In the genomic region with DNA sequence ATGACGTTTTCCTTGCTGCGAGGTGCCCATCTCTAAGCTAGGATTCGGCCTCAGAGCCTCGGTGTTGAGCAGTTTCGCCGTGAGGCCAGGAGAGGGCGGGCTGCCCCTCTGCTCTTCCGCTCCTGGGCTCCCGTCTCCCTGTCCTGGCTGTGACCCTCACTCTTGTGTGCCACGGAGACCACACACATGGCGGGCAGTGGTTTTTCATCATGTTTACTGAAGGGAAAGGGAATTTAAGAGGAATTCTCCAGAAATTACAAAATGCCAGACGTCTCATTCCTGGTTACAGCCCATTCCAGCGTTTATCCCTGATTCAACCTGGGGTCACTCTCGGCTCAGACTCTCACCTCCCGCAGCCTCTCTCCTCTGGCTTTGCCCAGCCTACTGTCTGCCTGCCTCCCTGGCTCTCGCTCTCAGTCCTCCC, we compare ENCODE assay signal across 9 cellular contexts.
DNase-seq lines count a peak whose midpoint lies in the region; ATAC-seq and TF ChIP-seq lines count a peak whose summit lies in the region.
"Had no signal": no experiment of that assay in that cellular context is flagged by ENCODE, and none has a peak within 500 bp of the region (broad histone marks: within the 10 kb centered on the region; RNA-seq: fewer than 3 reads in every experiment).

No MANE protein-coding gene starts in this region.

- no peak overlapping the region for H3K27ac Mint-ChIP-seq in WTC11

- no peak overlapping the region for H3K4me2 ChIP-seq in Loucy (ENCODE audit: low read depth, low read length, poor library complexity, severe bottlenecking)

- no peaks in the 10 kb centered on the region for H3F3A ChIP-seq in Loucy (ENCODE audit: low read depth)

- H3K9me3 ChIP-seq in Loucy (ENCODE audit: insufficient read depth, low read depth, low read length) (0 out of 2 replicates have a peak, but pooled peaks cover 2% of the 10 kb centered on the region), gastrocnemius medialis (no peaks in the 10 kb centered on the region)

- no peaks in the 10 kb centered on the region for H3K79me2 ChIP-seq in Loucy (ENCODE audit: insufficient read depth, low read length)

- H3K9me3 Mint-ChIP-seq in WTC11 = peaks cover 6% of the 10 kb centered on the region; the same call in 1 of the 2 replicates
- H3K9me3 Mint-ChIP-seq: central memory CD8-positive, alpha-beta T cell had no signal

- intact Hi-C loops in Right ventricle myocardium inferior (cut with DNase I) = no loop called here
- intact Hi-C loops in cardiac septum (cut with DNase I) = no loop called here
- intact Hi-C loops in gastrocnemius medialis (cut with DNase I; ENCODE audit: low total_unique reads) = no loop called here

- no peak for DNase-seq in Right ventricle myocardium inferior (ENCODE audit: missing footprints)
- no peak for DNase-seq in cardiac septum (ENCODE audit: low spot score)
- peak; percentile 69 for DNase-seq in WTC11 (ENCODE audit: low spot score)
- DNase-seq in hepatic stellate cell (ENCODE audit: low spot score) = peak; percentile 42
- DNase-seq in stromal cell of bone marrow (ENCODE audit: low read depth) = peak; percentile 19
- DNase-seq in gastrocnemius medialis = no peak
- DNase-seq in NK-92 treated with Interleukin-12 subunit alpha and Interleukin-12 subunit beta, amount 100 ng/mL, for 24 hours (lab: John Stamatoyannopoulos, UW) = no peak

- H3K4me3 Mint-ChIP-seq in WTC11 = peak overlapping the region; percentile 24
- H3K4me3 Mint-ChIP-seq: central memory CD8-positive, alpha-beta T cell had no signal

- no peak overlapping the region for H3K4me3 ChIP-seq in Loucy (ENCODE audit: low read length, poor library complexity, severe bottlenecking)
- no peak overlapping the region for H3K4me3 ChIP-seq in gastrocnemius medialis

- in situ Hi-C loops in gastrocnemius medialis (cut with MboI; ENCODE audit: low sequenced_read_pairs in 4 of 4) = no loop called here

- ATAC-seq in Right ventricle myocardium inferior = peak; percentile 65
- peak; percentile 99 for ATAC-seq in WTC11
- no peak for ATAC-seq in gastrocnemius medialis

- no peak overlapping the region for H2AFZ ChIP-seq in Loucy (ENCODE audit: low read length)

- no peak overlapping the region for H3K9ac ChIP-seq in Loucy (ENCODE audit: low read depth, low read length, poor library complexity, severe bottlenecking)

- H3K4me1 Mint-ChIP-seq in WTC11 = peaks cover 3% of the 10 kb centered on the region; the same call in 1 of the 2 replicates
- H3K4me1 Mint-ChIP-seq: central memory CD8-positive, alpha-beta T cell had no signal

- POLR2A ChIA-PET in WTC11 (lab: Charles Lee) = no interaction called here

- H3K36me3 ChIP-seq in Loucy (ENCODE audit: insufficient read depth, low read length) = no peaks in the 10 kb centered on the region
- no peaks in the 10 kb centered on the region for H3K36me3 ChIP-seq in gastrocnemius medialis

- CTCF ChIA-PET in WTC11 (lab: Charles Lee) = interaction anchor here (0.6 to 1.8 kb wide), 20 partner anchors 8 to 1183 kb away, joined by 3 to 12 read pairs (median 4); no protein-coding TSS in a partner anchor

- TF ChIP-seq POLR2A in gastrocnemius medialis (IDR thresholded peaks at IDR 0.05) = no peak

- H3K36me3 Mint-ChIP-seq in WTC11 = no peaks in the 10 kb centered on the region

- H3K27ac ChIP-seq in gastrocnemius medialis = no peak overlapping the region

- no peaks in the 10 kb centered on the region for H4K20me1 ChIP-seq in Loucy (ENCODE audit: insufficient read depth, low read length, poor library complexity, severe bottlenecking)

- no peaks in the 10 kb centered on the region; the same call in 1 of the 2 replicates for H3K27me3 Mint-ChIP-seq in WTC11 (ENCODE audit: low read depth)

- TF ChIP-seq CTCF in Loucy (conservative IDR thresholded peaks at IDR 0.05; ENCODE audit: low read length) (0 out of 2 replicates have a peak, but pooled peaks have one; percentile 18), WTC11 (IDR thresholded peaks at IDR 0.05) (peak; percentile 70), gastrocnemius medialis (IDR thresholded peaks at IDR 0.05 in 4 of 5, conservative IDR thresholded peaks at IDR 0.05 in 1 of 5) (peak in 1 of 5 experiments; percentile 10)

- H3K4me1 ChIP-seq in Loucy (ENCODE audit: insufficient read depth, low read length, poor library complexity, severe bottlenecking) (no peaks in the 10 kb centered on the region), gastrocnemius medialis (no peaks in the 10 kb centered on the region)

- H3K27me3 ChIP-seq in Loucy (ENCODE audit: insufficient read depth, low read length, poor library complexity, severe bottlenecking) = no peaks in the 10 kb centered on the region
- no peaks in the 10 kb centered on the region for H3K27me3 ChIP-seq in gastrocnemius medialis

- H3K9me2 ChIP-seq in Loucy (replicated peaks; ENCODE audit: low read depth, low read length) = no peaks in the 10 kb centered on the region

TF ChIP-seq in WTC11, 78 proteins besides CTCF, POLR2A, EP300 and RAD21:
- TF ChIP-seq NR2C2 (CRISPR knock-in tag; IDR thresholded peaks at IDR 0.05) (no peak), MYBL2 (CRISPR knock-in tag; IDR thresholded peaks at IDR 0.05) (no peak), ZNF232 (CRISPR knock-in tag; IDR thresholded peaks at IDR 0.05) (no peak), PRRX2 (CRISPR knock-in tag; IDR thresholded peaks at IDR 0.05) (no peak), FOXJ3 (CRISPR knock-in tag; IDR thresholded peaks at IDR 0.05; ENCODE audit: borderline replicate concordance) (no peak), NFYB (CRISPR knock-in tag; conservative IDR thresholded peaks at IDR 0.05; ENCODE audit: low read depth) (no peak)

Comparison
In these comparisons a context has a peak if more than half of its experiments do, and no peak if none do; other contexts are left out.
1. ATAC-seq: peak in Right ventricle myocardium inferior (single experiment) and WTC11 (single experiment); none in gastrocnemius medialis (0 of 2).
2. DNase-seq: peak in WTC11 (single experiment), hepatic stellate cell (single experiment) and stromal cell of bone marrow (single experiment); none in Right ventricle myocardium inferior (single experiment), cardiac septum (single experiment), gastrocnemius medialis (0 of 2) and NK-92 treated with Interleukin-12 subunit alpha and Interleukin-12 subunit beta, amount 100 ng/mL, for 24 hours (single experiment).